ENCODE assay signal across 16 cellular contexts in the genomic region with DNA sequence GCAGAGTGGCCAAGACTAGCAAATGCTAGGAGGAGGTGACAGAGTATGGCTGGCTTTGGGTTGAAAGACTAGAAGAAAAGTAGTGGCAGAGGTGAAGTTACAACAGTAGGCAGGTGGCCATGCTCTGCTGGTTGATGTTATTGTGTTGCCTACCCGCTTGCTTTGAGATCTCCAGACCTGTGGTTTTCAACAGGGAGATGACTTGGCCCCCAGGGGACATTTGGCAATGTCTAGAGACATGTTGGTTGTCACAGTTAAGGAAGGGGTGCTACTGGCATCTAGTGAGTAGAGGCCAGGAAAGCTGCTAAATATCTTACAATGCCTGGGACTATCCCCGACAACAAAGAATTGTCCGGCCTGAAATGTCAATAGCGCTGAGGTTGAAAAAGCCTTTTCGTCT.
DNase-seq lines count a peak whose midpoint lies in the region; ATAC-seq, FAIRE-seq and TF ChIP-seq lines count a peak whose summit lies in the region.
"Had no signal": no experiment of that assay in that cellular context is flagged by ENCODE, and none has a peak within 500 bp of the region (broad histone marks: within the 10 kb centered on the region; RNA-seq: fewer than 3 reads in every experiment).

No MANE protein-coding gene starts in this region.

- no peak for TF ChIP-seq CTCF in nephron (IDR thresholded peaks at IDR 0.05; ENCODE audit: unreplicated experiment in 3 of 3)

- H3K4me1 Mint-ChIP-seq in T-cell = peaks cover 34 to 43% (median 36%) of the 10 kb centered on the region in 3 donors
- H3K4me1 Mint-ChIP-seq in nephron = peaks cover 36% of the 10 kb centered on the region
- H3K4me1 Mint-ChIP-seq: IgD-negative memory B cell had no signal

- H3K9me3 Mint-ChIP-seq in activated naive CD4-positive, alpha-beta T cell treated with anti-CD3 and anti-CD28 coated beads, Interleukin-2, amount 50 U/mL, for 72 hours = no peaks in the 10 kb centered on the region
- H3K9me3 Mint-ChIP-seq in T-cell (no peaks in the 10 kb centered on the region), nephron (no peaks in the 10 kb centered on the region)
- H3K9me3 Mint-ChIP-seq: CD4-positive, CD25-positive, alpha-beta regulatory T cell; H9 had no signal

- no peak for DNase-seq in activated naive CD4-positive, alpha-beta T cell treated with anti-CD3 and anti-CD28 coated beads, Interleukin-2, amount 50 U/mL, for 72 hours (ENCODE audit: low spot score in 2 of 2)
- DNase-seq in activated naive CD4-positive, alpha-beta T cell treated with Interleukin-2 at 50 U/mL for 16 hours = no peak
- DNase-seq in T-cell (no peak), urothelium cell line (ENCODE audit: low spot score) (no peak), T-helper 2 cell (no peak), NCI-H82 treated with DMSO at 0.1 percent for 48 hours (lab: John Stamatoyannopoulos, UW; ENCODE audit: unreplicated experiment) (no peak)
- DNase-seq: CD4-positive, CD25-positive, alpha-beta regulatory T cell; DMS79 treated with DMSO at 0.1 percent for 48 hours; EL; GOT3; H9 had no signal

- peaks cover 0 to 38% of the 10 kb centered on the region in 2 donors for H3K36me3 Mint-ChIP-seq in activated naive CD4-positive, alpha-beta T cell treated with anti-CD3 and anti-CD28 coated beads, Interleukin-2, amount 50 U/mL, for 72 hours
- H3K36me3 Mint-ChIP-seq in T-cell (no peaks in the 10 kb centered on the region), nephron (ENCODE audit: low read depth) (peaks cover 5% of the 10 kb centered on the region)
- H3K36me3 Mint-ChIP-seq: CD4-positive, CD25-positive, alpha-beta regulatory T cell; IgD-negative memory B cell had no signal

- FAIRE-seq in urothelium cell line (lab: Jason Lieb, UNC) = peak; percentile 32
- FAIRE-seq: G401.6, GM12892 had no signal

- H3K4me3 Mint-ChIP-seq in T-cell (peak overlapping the region in 1 of 3 donors; percentile 28), nephron (no peak overlapping the region)
- H3K4me3 Mint-ChIP-seq: CD4-positive, CD25-positive, alpha-beta regulatory T cell; H9; IgD-negative memory B cell had no signal

- H3K27me3 Mint-ChIP-seq in T-cell (peaks cover 0 to 2% of the 10 kb centered on the region in 2 donors), nephron (ENCODE audit: low read depth) (no peaks in the 10 kb centered on the region)
- H3K27me3 Mint-ChIP-seq: CD4-positive, CD25-positive, alpha-beta regulatory T cell had no signal

- ATAC-seq in activated naive CD4-positive, alpha-beta T cell treated with anti-CD3 and anti-CD28 coated beads, Interleukin-2, amount 50 U/mL, for 72 hours = no peak
- no peak for ATAC-seq in T-cell (replicated peaks in 1 of 4)
- ATAC-seq in GM18519 (IDR thresholded peaks at IDR 0.05; ENCODE audit: low FRiP score, unreplicated experiment) = no peak

- CTCF ChIA-PET in T-cell (lab: Charles Lee) = no interaction called here

- POLR2A ChIA-PET in T-cell (lab: Charles Lee) = no interaction called here

- H3K27ac Mint-ChIP-seq in activated naive CD4-positive, alpha-beta T cell treated with anti-CD3 and anti-CD28 coated beads, Interleukin-2, amount 50 U/mL, for 72 hours = peak overlapping the region; percentile 2 to 87
- H3K27ac Mint-ChIP-seq in T-cell (peak overlapping the region; percentile 9 to 85), nephron (peak overlapping the region in 2 of 3 experiments; percentile 14 to 28)
- H3K27ac Mint-ChIP-seq: H9, IgD-negative memory B cell had no signal
